ENCODE assay signal across 18 cellular contexts in genomic region chr12:52245259-52245961, GRCh38. TPM values are rescaled to one million over a fixed set of nuclear protein-coding genes. Genes with fewer than 3 reads are reported as not detected.
DNase-seq lines count a peak whose midpoint lies in the region; ATAC-seq and TF ChIP-seq lines count a peak whose summit lies in the region.
"Had no signal": no experiment of that assay in that cellular context is flagged by ENCODE, and none has a peak within 500 bp of the region (broad histone marks: within the 10 kb centered on the region; RNA-seq: fewer than 3 reads in every experiment).

No MANE protein-coding gene starts in this region.

- H3K4me3 ChIP-seq in GM12865 (ENCODE audit: low read depth, low read length): peak overlapping the region; percentile 50
- no peak overlapping the region for H3K4me3 ChIP-seq in osteoblast (ENCODE audit: insufficient read depth, low read length)
- H3K4me3 ChIP-seq in esophagus muscularis mucosa: no peak overlapping the region
- no peak overlapping the region for H3K4me3 ChIP-seq in colonic mucosa
- H3K4me3 ChIP-seq: dorsolateral prefrontal cortex, lower lobe of right lung had no signal

- H3K9me3 Mint-ChIP-seq in activated T-helper 1 cell treated with anti-CD3 and anti-CD28 coated beads, Interleukin-12 subunit alpha, Interleukin-12 subunit beta, Interleukin-2, Interleukin-4 antibody, amounts not matched to agents 30 ng/mL and 10 ng/mL and 1 ng/mL, durations not matched to agents 14 hours and 24 hours and 36 hours: no peaks in the 10 kb centered on the region
- H3K9me3 Mint-ChIP-seq: neural crest cell had no signal

- TF ChIP-seq CTCF in GM12865 (IDR thresholded peaks at IDR 0.05; ENCODE audit: insufficient read depth, low read depth, low read length, missing control alignments) (no peak), osteoblast (IDR thresholded peaks at IDR 0.05; ENCODE audit: extremely low read depth, low read depth, low read length) (no peak), esophagus muscularis mucosa (IDR thresholded peaks at IDR 0.05) (no peak), colonic mucosa (IDR thresholded peaks at IDR 0.05) (no peak)

- peaks cover 84% of the 10 kb centered on the region for H3K4me1 Mint-ChIP-seq in activated T-helper 1 cell treated with anti-CD3 and anti-CD28 coated beads, Interleukin-12 subunit alpha, Interleukin-12 subunit beta, Interleukin-2, Interleukin-4 antibody, amounts not matched to agents 30 ng/mL and 10 ng/mL and 1 ng/mL, durations not matched to agents 14 hours and 24 hours and 36 hours (ENCODE audit: low read depth)

- no peaks in the 10 kb centered on the region for H3K27me3 Mint-ChIP-seq in activated T-helper 1 cell treated with anti-CD3 and anti-CD28 coated beads, Interleukin-12 subunit alpha, Interleukin-12 subunit beta, Interleukin-2, Interleukin-4 antibody, amounts not matched to agents 30 ng/mL and 10 ng/mL and 1 ng/mL, durations not matched to agents 14 hours and 24 hours and 36 hours (ENCODE audit: insufficient read depth)

- H3K27me3 ChIP-seq in osteoblast (ENCODE audit: insufficient read depth, low read length) (no peaks in the 10 kb centered on the region), esophagus muscularis mucosa (peaks cover 0 to 25% (median 0%) of the 10 kb centered on the region in 4 donors), colonic mucosa (no peaks in the 10 kb centered on the region)

- no peak overlapping the region for H3K9ac ChIP-seq in colonic mucosa (ENCODE audit: low read depth in 2 of 2, low read length in 2 of 2)

- ATAC-seq in HG03571 (IDR thresholded peaks at IDR 0.05; ENCODE audit: unreplicated experiment): no peak

- H3K27ac Mint-ChIP-seq in activated T-helper 1 cell treated with anti-CD3 and anti-CD28 coated beads, Interleukin-12 subunit alpha, Interleukin-12 subunit beta, Interleukin-2, Interleukin-4 antibody, amounts not matched to agents 30 ng/mL and 10 ng/mL and 1 ng/mL, durations not matched to agents 14 hours and 24 hours and 36 hours: peak overlapping the region; percentile 98

- peaks cover 44% of the 10 kb centered on the region for H3K4me1 ChIP-seq in osteoblast (ENCODE audit: insufficient read depth, low read length)
- peaks cover 28 to 67% (median 59%) of the 10 kb centered on the region in 4 donors for H3K4me1 ChIP-seq in esophagus muscularis mucosa
- peaks cover 14% of the 10 kb centered on the region for H3K4me1 ChIP-seq in colonic mucosa

- H2AFZ ChIP-seq in osteoblast (ENCODE audit: low read length): no peak overlapping the region

- H3K36me3 Mint-ChIP-seq in activated T-helper 1 cell treated with anti-CD3 and anti-CD28 coated beads, Interleukin-12 subunit alpha, Interleukin-12 subunit beta, Interleukin-2, Interleukin-4 antibody, amounts not matched to agents 30 ng/mL and 10 ng/mL and 1 ng/mL, durations not matched to agents 14 hours and 24 hours and 36 hours (ENCODE audit: low read depth): peaks cover 28% of the 10 kb centered on the region

- H3K27ac ChIP-seq in osteoblast (ENCODE audit: low read depth, low read length): no peak overlapping the region
- H3K27ac ChIP-seq in esophagus muscularis mucosa (replicated peaks in 1 of 4): no peak overlapping the region
- H3K27ac ChIP-seq in colonic mucosa: no peak overlapping the region
- H3K27ac ChIP-seq: dorsolateral prefrontal cortex had no signal

- no peaks in the 10 kb centered on the region for H4K20me1 ChIP-seq in osteoblast (ENCODE audit: insufficient read depth, low read length)

- no peaks in the 10 kb centered on the region for H3K79me2 ChIP-seq in osteoblast (ENCODE audit: insufficient read depth, low read length)

- DNase-seq in NCI-H2196 (lab: John Stamatoyannopoulos, UW; ENCODE audit: unreplicated experiment) (peak; percentile 38), NCI-H2196 treated with DMSO at 0.1 percent for 48 hours (lab: John Stamatoyannopoulos, UW; ENCODE audit: unreplicated experiment) (no peak), GM12865 (ENCODE audit: low read depth) (no peak), osteoblast (ENCODE audit: insufficient read length, low spot score, missing footprints) (peak; percentile 68), esophagus muscularis mucosa (ENCODE audit: extremely low spot score) (no peak), colonic mucosa (no peak)
- no peak for DNase-seq in activated T-helper 1 cell treated with anti-CD3 and anti-CD28 coated beads, Interleukin-12 subunit alpha, Interleukin-12 subunit beta, Interleukin-2, Interleukin-4 antibody, amounts not matched to agents 30 ng/mL and 10 ng/mL and 1 ng/mL, durations not matched to agents 14 hours and 24 hours and 36 hours (ENCODE audit: low spot score)
- DNase-seq: activated CD8-positive, alpha-beta memory T cell treated with anti-CD3 and anti-CD28 coated beads, Interleukin-2, amount 50 U/mL, for 4 hours; amygdala; DMS 273 treated with DMSO at 0.1 percent for 48 hours; lower lobe of right lung; NCI-H1105 treated with DMSO at 0.1 percent for 48 hours; NCI-H510A treated with DMSO at 0.1 percent for 48 hours; Right ventricle myocardium superior; small intestine had no signal

- 91% methylated on average over 13 of the region's 20 CpGs for WGBS in esophagus muscularis mucosa

- peak overlapping the region; percentile 94 for H3K4me3 Mint-ChIP-seq in activated T-helper 1 cell treated with anti-CD3 and anti-CD28 coated beads, Interleukin-12 subunit alpha, Interleukin-12 subunit beta, Interleukin-2, Interleukin-4 antibody, amounts not matched to agents 30 ng/mL and 10 ng/mL and 1 ng/mL, durations not matched to agents 14 hours and 24 hours and 36 hours
- H3K4me3 Mint-ChIP-seq: neural crest cell had no signal

- no peaks in the 10 kb centered on the region for H3K36me3 ChIP-seq in osteoblast (ENCODE audit: insufficient read depth, low read length)
- no peaks in the 10 kb centered on the region for H3K36me3 ChIP-seq in esophagus muscularis mucosa
- H3K36me3 ChIP-seq in colonic mucosa: no peaks in the 10 kb centered on the region

- intact Hi-C loops in activated T-helper 1 cell treated with anti-CD3 and anti-CD28 coated beads, Interleukin-12 subunit alpha, Interleukin-12 subunit beta, Interleukin-2, Interleukin-4 antibody, amounts not matched to agents 30 ng/mL and 10 ng/mL and 1 ng/mL, durations not matched to agents 14 hours and 24 hours and 36 hours (cut with micrococcal nuclease): no loop called here
- intact Hi-C loops in esophagus muscularis mucosa (cut with DNase I): no loop called here
- intact Hi-C loops in colonic mucosa (cut with DNase I): no loop called here

- TF ChIP-seq EP300 in esophagus muscularis mucosa (IDR thresholded peaks at IDR 0.05): no peak

- no peak for TF ChIP-seq POLR2A in esophagus muscularis mucosa (IDR thresholded peaks at IDR 0.05; ENCODE audit: low read depth)

- H3K9me3 ChIP-seq in osteoblast (ENCODE audit: low read depth, low read length) (no peaks in the 10 kb centered on the region), esophagus muscularis mucosa (no peaks in the 10 kb centered on the region), colonic mucosa (no peaks in the 10 kb centered on the region)
- H3K9me3 ChIP-seq: lower lobe of right lung had no signal

- no peak overlapping the region for H3K4me2 ChIP-seq in osteoblast (ENCODE audit: insufficient read depth, low read length)

RNA-seq across cellular contexts. Expression of gene KRT7, which starts 12.4 kb away (rescaled TPM):
- total RNA-seq in activated T-helper 1 cell treated with anti-CD3 and anti-CD28 coated beads, Interleukin-12 subunit alpha, Interleukin-12 subunit beta, Interleukin-2, Interleukin-4 antibody, amounts not matched to agents 30 ng/mL and 10 ng/mL and 1 ng/mL, durations not matched to agents 14 hours and 24 hours and 36 hours: 15.5 and 21.2 TPM in 2 replicates
- 20.9 and 27.9 TPM in 2 replicates for total RNA-seq in osteoblast
- total RNA-seq in esophagus muscularis mucosa: 1 to 10 TPM in 3 of 4 donors, under 1 TPM in 1; 0.83 to 8.4 (median 4.5) TPM
- total RNA-seq in colonic mucosa: 1 to 10 TPM; 2.1 to 4.0 TPM
- total RNA-seq: neural crest cell had no signal

RNA-seq across cellular contexts. Expression of gene KRT86, which starts 29.0 kb away (rescaled TPM):
- total RNA-seq in activated T-helper 1 cell treated with anti-CD3 and anti-CD28 coated beads, Interleukin-12 subunit alpha, Interleukin-12 subunit beta, Interleukin-2, Interleukin-4 antibody, amounts not matched to agents 30 ng/mL and 10 ng/mL and 1 ng/mL, durations not matched to agents 14 hours and 24 hours and 36 hours: 0.73 and 0.93 TPM in 2 replicates
- total RNA-seq in osteoblast: under 0.01 and 0.36 TPM in 2 replicates
- total RNA-seq in esophagus muscularis mucosa: under 1 TPM in 2 of 4 donors, not detected in 2; 0.29 to 0.33 TPM
- under 1 TPM in 1 of 2 donors, not detected in 1; 0.16 TPM for total RNA-seq in colonic mucosa
- total RNA-seq: neural crest cell, Right ventricle myocardium superior had no signal

RNA-seq across cellular contexts. Expression of gene KRT81, which starts 45.9 kb away (rescaled TPM):
- not detected in 2 replicates for total RNA-seq in activated T-helper 1 cell treated with anti-CD3 and anti-CD28 coated beads, Interleukin-12 subunit alpha, Interleukin-12 subunit beta, Interleukin-2, Interleukin-4 antibody, amounts not matched to agents 30 ng/mL and 10 ng/mL and 1 ng/mL, durations not matched to agents 14 hours and 24 hours and 36 hours
- 0.29 TPM in 1 of 2 replicates, not detected in the other for total RNA-seq in osteoblast
- total RNA-seq in esophagus muscularis mucosa: under 1 TPM in 2 of 4 donors, not detected in 2; 0.19 to 0.42 TPM
- total RNA-seq in colonic mucosa: under 1 TPM in 1 of 2 donors, not detected in 1; 0.77 TPM
- total RNA-seq: lower lobe of right lung, neural crest cell, Right ventricle myocardium superior had no signal

RNA-seq across cellular contexts. Expression of gene KRT80, which starts 53.6 kb away (rescaled TPM):
- not detected in 2 replicates for total RNA-seq in activated T-helper 1 cell treated with anti-CD3 and anti-CD28 coated beads, Interleukin-12 subunit alpha, Interleukin-12 subunit beta, Interleukin-2, Interleukin-4 antibody, amounts not matched to agents 30 ng/mL and 10 ng/mL and 1 ng/mL, durations not matched to agents 14 hours and 24 hours and 36 hours
- total RNA-seq in osteoblast: 0.59 and 0.72 TPM in 2 replicates
- total RNA-seq in esophagus muscularis mucosa: under 1 TPM in 1 of 4 donors, not detected in 3; 0.11 TPM
- 1 to 10 TPM in 1 of 2 donors, under 1 TPM in 1; 0.66 to 4.9 TPM for total RNA-seq in colonic mucosa
- total RNA-seq: neural crest cell, Right ventricle myocardium superior had no signal

Comparison
In these comparisons a context has a peak if more than half of its experiments do, and no peak if none do; other contexts are left out.
1. DNase-seq: peak in NCI-H2196 (single experiment) and osteoblast (single experiment); none in NCI-H2196 treated with DMSO at 0.1 percent for 48 hours (single experiment), GM12865 (single experiment), activated T-helper 1 cell treated with anti-CD3 and anti-CD28 coated beads, Interleukin-12 subunit alpha, Interleukin-12 subunit beta, Interleukin-2, Interleukin-4 antibody, amounts not matched to agents 30 ng/mL and 10 ng/mL and 1 ng/mL, durations not matched to agents 14 hours and 24 hours and 36 hours (single experiment), esophagus muscularis mucosa (single experiment) and colonic mucosa (single experiment).